In genomic region chr3:75667757-75668678, GRCh38 we compare ENCODE assay signal across 14 cellular contexts. TPM values are rescaled to one million over a fixed set of nuclear protein-coding genes. Genes with fewer than 3 reads are reported as not detected.
DNase-seq lines count a peak whose midpoint lies in the region; ATAC-seq and TF ChIP-seq lines count a peak whose summit lies in the region.
"Not testable (repeated sequence)": the region's sequence is repeated elsewhere in the genome, so short reads cannot be mapped to it uniquely, and the experiment has no call there.
"Had no signal": no experiment of that assay in that cellular context is flagged by ENCODE, and none has a peak within 500 bp of the region (broad histone marks: within the 10 kb centered on the region; RNA-seq: fewer than 3 reads in every experiment).

No MANE protein-coding gene starts in this region.

- not testable (repeated sequence) for TF ChIP-seq EP300 in esophagus muscularis mucosa (IDR thresholded peaks at IDR 0.05)

- in situ Hi-C loops in astrocyte of the spinal cord (cut with HindIII; ENCODE audit: low sequenced_read_pairs): not testable (repeated sequence)

- H3K27ac Mint-ChIP-seq in CD8-positive, alpha-beta T cell; nephron progenitor cell: not testable (repeated sequence)

- CTCF ChIA-PET in CD8-positive, alpha-beta T cell (lab: Charles Lee): not testable (repeated sequence)

- H3K27ac ChIP-seq in CD8-positive, alpha-beta T cell (ENCODE audit: low read depth, low read length); esophagus muscularis mucosa (replicated peaks in 1 of 4); iPS-20b (ENCODE audit: low read length); vagina: not testable (repeated sequence)

- H3K9ac ChIP-seq in NT2/D1 (ENCODE audit: insufficient read length, low read depth): peak overlapping the region; percentile 51
- H3K9ac ChIP-seq in iPS-20b (ENCODE audit: low read depth, low read length); skeletal muscle satellite cell (ENCODE audit: low read depth, low read length): not testable (repeated sequence)

- not testable (repeated sequence) for H3K27me3 ChIP-seq in CD8-positive, alpha-beta T cell (ENCODE audit: insufficient read depth, low read length); vagina
- H3K27me3 ChIP-seq in NT2/D1 (ENCODE audit: insufficient read depth, insufficient read length) (peaks cover 95% of the 10 kb centered on the region), esophagus muscularis mucosa (peaks cover 9 to 95% (median 41%) of the 10 kb centered on the region in 4 donors), iPS-20b (ENCODE audit: insufficient read depth, low read length) (peaks cover 93% of the 10 kb centered on the region), skeletal muscle satellite cell (ENCODE audit: control insufficient read depth, insufficient read depth, low read length) (peaks cover 23% of the 10 kb centered on the region)

- peaks cover 14% of the 10 kb centered on the region for H3K4me1 Mint-ChIP-seq in CD8-positive, alpha-beta T cell (ENCODE audit: low read depth)
- H3K4me1 Mint-ChIP-seq in nephron progenitor cell: peaks cover 32% of the 10 kb centered on the region

- not testable (repeated sequence) for TF ChIP-seq CTCF in CD8-positive, alpha-beta T cell (IDR thresholded peaks at IDR 0.05); astrocyte of the spinal cord (IDR thresholded peaks at IDR 0.05; ENCODE audit: low read depth, low read length); esophagus muscularis mucosa (IDR thresholded peaks at IDR 0.05); nephron progenitor cell (IDR thresholded peaks at IDR 0.05); vagina (IDR thresholded peaks at IDR 0.05)

- H3K27me3 Mint-ChIP-seq in CD8-positive, alpha-beta T cell (ENCODE audit: low read depth): peaks cover 51% of the 10 kb centered on the region
- peaks cover 100% of the 10 kb centered on the region for H3K27me3 Mint-ChIP-seq in nephron progenitor cell (ENCODE audit: low read depth, poor library complexity)

- 31% methylated on average over 40 of the region's 46 CpGs for WGBS in esophagus muscularis mucosa

- ATAC-seq in CD8-positive, alpha-beta T cell: not testable (repeated sequence)

- not testable (repeated sequence) for DNase-seq in CD8-positive, alpha-beta T cell; NT2/D1 (ENCODE audit: low read depth, low spot score); astrocyte of the spinal cord (ENCODE audit: low read depth, low spot score); esophagus muscularis mucosa (ENCODE audit: extremely low spot score); vagina (ENCODE audit: extremely low spot score in 2 of 2)
- peak; percentile 20 for DNase-seq in nephron progenitor cell

- not testable (repeated sequence) for H3K4me1 ChIP-seq in CD8-positive, alpha-beta T cell (ENCODE audit: insufficient read depth, low read length); NT2/D1 (ENCODE audit: insufficient read depth, insufficient read length); iPS-20b (ENCODE audit: insufficient read depth, low read length); skeletal muscle satellite cell (ENCODE audit: control insufficient read depth, insufficient read depth, low read length); vagina
- H3K4me1 ChIP-seq in esophagus muscularis mucosa: peaks cover 9 to 47% (median 42%) of the 10 kb centered on the region in 4 donors

- H3K36me3 Mint-ChIP-seq in CD8-positive, alpha-beta T cell; nephron progenitor cell (ENCODE audit: low read depth): not testable (repeated sequence)

- H3K9me3 ChIP-seq in CD8-positive, alpha-beta T cell (ENCODE audit: low read length); NT2/D1 (ENCODE audit: insufficient read depth, low read length); vagina: not testable (repeated sequence)
- peaks cover 0 to 29% (median 12%) of the 10 kb centered on the region in 4 donors for H3K9me3 ChIP-seq in esophagus muscularis mucosa
- peaks cover 24% of the 10 kb centered on the region for H3K9me3 ChIP-seq in iPS-20b (ENCODE audit: insufficient read depth, low read depth, low read length)
- peaks cover 12% of the 10 kb centered on the region for H3K9me3 ChIP-seq in skeletal muscle satellite cell (replicated peaks; ENCODE audit: low read length)

- peaks cover 12% of the 10 kb centered on the region for H3K9me3 Mint-ChIP-seq in CD8-positive, alpha-beta T cell
- H3K9me3 Mint-ChIP-seq in nephron progenitor cell: peaks cover 58% of the 10 kb centered on the region

- intact Hi-C loops in CD8-positive, alpha-beta T cell (cut with DNase I, micrococcal nuclease); esophagus muscularis mucosa (cut with DNase I); vagina (cut with DNase I): not testable (repeated sequence)

- not testable (repeated sequence) for H3K36me3 ChIP-seq in CD8-positive, alpha-beta T cell (ENCODE audit: insufficient read depth, low read length); NT2/D1 (ENCODE audit: insufficient read depth, insufficient read length, low read length); esophagus muscularis mucosa; iPS-20b (ENCODE audit: insufficient read depth, low read depth, low read length); skeletal muscle satellite cell (ENCODE audit: insufficient read depth, low read length); vagina

- H3K4me3 Mint-ChIP-seq in CD8-positive, alpha-beta T cell: peak overlapping the region; percentile 55
- peak overlapping the region; percentile 73 for H3K4me3 Mint-ChIP-seq in nephron progenitor cell

- H3K4me2 ChIP-seq in skeletal muscle satellite cell (ENCODE audit: low read length): peak overlapping the region; percentile 90

- TF ChIP-seq POLR2A in esophagus muscularis mucosa (IDR thresholded peaks at IDR 0.05; ENCODE audit: low read depth); vagina (IDR thresholded peaks at IDR 0.05): not testable (repeated sequence)

- not testable (repeated sequence) for H3K4me3 ChIP-seq in CD8-positive, alpha-beta T cell (ENCODE audit: low read depth, low read length); skeletal muscle satellite cell (ENCODE audit: low read length)
- peak overlapping the region; percentile 10 for H3K4me3 ChIP-seq in NT2/D1 (ENCODE audit: insufficient read length, low read depth)
- peak overlapping the region; percentile 36 for H3K4me3 ChIP-seq in astrocyte of the spinal cord (ENCODE audit: low read depth, low read length)
- H3K4me3 ChIP-seq in esophagus muscularis mucosa: peak overlapping the region; percentile 44 to 55 (median 46)
- peak overlapping the region; percentile 81 for H3K4me3 ChIP-seq in iPS-20b (ENCODE audit: low read length)
- H3K4me3 ChIP-seq in vagina: peak overlapping the region; percentile 42 to 49

- POLR2A ChIA-PET in CD8-positive, alpha-beta T cell (lab: Charles Lee): not testable (repeated sequence)

RNA-seq across cellular contexts. Expression of gene FRG2C, which starts 3.9 kb away (rescaled TPM):
- total RNA-seq in CD8-positive, alpha-beta T cell: not detected
- not detected for total RNA-seq in esophagus muscularis mucosa
- total RNA-seq in skeletal muscle satellite cell (2012; rRNA removed): not detected in 2 replicates
- not detected for total RNA-seq in vagina
- total RNA-seq: activated CD4-positive, alpha-beta memory T cell treated with anti-CD3 and anti-CD28 coated beads for 36 hours; cardiac septum; frontal cortex; left cardiac atrium; renal cortical epithelial cell; Right ventricle myocardium superior had no signal
